1 cellular context compared by ENCODE assay signal in genomic region chr11:46346886-46347636, GRCh38.
TF ChIP-seq lines count a peak whose summit lies in the region.

Gene DGKZ, plus strand, starts transcription at chr11:46347463. Its CDS starts 197 bp downstream, at chr11:46347660.

TF ChIP-seq in HEK293, 187 proteins besides CTCF, POLR2A, EP300 and RAD21 (continued from another document and continues in another):
- TF ChIP-seq PRDM2 (tag by site-specific recombination; IDR thresholded peaks at IDR 0.05; ENCODE audit: borderline replicate concordance) (no peak), PRDM1 (tag by site-specific recombination; IDR thresholded peaks at IDR 0.05) (no peak), SCRT2 (tag by site-specific recombination; IDR thresholded peaks at IDR 0.05) (no peak), ZNF23 (tag by site-specific recombination; IDR thresholded peaks at IDR 0.05; ENCODE audit: borderline replicate concordance) (no peak), PATZ1 (tag by site-specific recombination; IDR thresholded peaks at IDR 0.05) (peak; percentile 22; the same call in 1 of the 2 replicates), ZNF416 (tag by site-specific recombination; IDR thresholded peaks at IDR 0.05) (no peak), FEZF1 (tag by site-specific recombination; IDR thresholded peaks at IDR 0.05) (no peak), ZNF580 (tag by site-specific recombination; IDR thresholded peaks at IDR 0.05) (no peak), ZNF350 (tag by site-specific recombination; IDR thresholded peaks at IDR 0.05) (no peak), ZNF354C (tag by site-specific recombination; IDR thresholded peaks at IDR 0.05; ENCODE audit: borderline replicate concordance, low read depth) (no peak), ZNF449 (tag by site-specific recombination; IDR thresholded peaks at IDR 0.05) (no peak), SALL2 (tag by site-specific recombination; IDR thresholded peaks at IDR 0.05; ENCODE audit: borderline replicate concordance) (no peak), ZNF404 (tag by site-specific recombination; IDR thresholded peaks at IDR 0.05) (no peak), KLF10 (tag by site-specific recombination; IDR thresholded peaks at IDR 0.05) (no peak), MEIS1 (CRISPR knock-in tag; IDR thresholded peaks at IDR 0.05; ENCODE audit: borderline replicate concordance) (no peak), ZNF211 (tag by site-specific recombination; IDR thresholded peaks at IDR 0.05; ENCODE audit: low read depth) (no peak), ZBTB20 (tag by site-specific recombination; IDR thresholded peaks at IDR 0.05) (no peak), ZNF600 (tag by site-specific recombination; IDR thresholded peaks at IDR 0.05) (peak; percentile 56), ZXDB (tag by site-specific recombination; IDR thresholded peaks at IDR 0.05) (no peak), ZNF777 (tag by site-specific recombination; IDR thresholded peaks at IDR 0.05; ENCODE audit: borderline replicate concordance) (no peak), REST (tag by site-specific recombination; IDR thresholded peaks at IDR 0.05) (no peak), ZNF112 (tag by site-specific recombination; IDR thresholded peaks at IDR 0.05) (no peak), ZNF394 (tag by site-specific recombination; IDR thresholded peaks at IDR 0.05; ENCODE audit: borderline replicate concordance) (no peak), ZSCAN16 (tag by site-specific recombination; IDR thresholded peaks at IDR 0.05) (no peak), ZNF26 (tag by site-specific recombination; IDR thresholded peaks at IDR 0.05) (no peak), ZNF791 (tag by site-specific recombination; IDR thresholded peaks at IDR 0.05) (no peak), ZNF677 (tag by site-specific recombination; IDR thresholded peaks at IDR 0.05) (no peak), ZNF571 (tag by site-specific recombination; IDR thresholded peaks at IDR 0.05) (no peak), ZFP37 (tag by site-specific recombination; IDR thresholded peaks at IDR 0.05) (no peak), ZSCAN5A (tag by site-specific recombination; IDR thresholded peaks at IDR 0.05) (no peak), ZEB2 (tag by site-specific recombination; IDR thresholded peaks at IDR 0.05) (0 out of 2 replicates have a peak, but pooled peaks have one; percentile 26), ZNF114 (tag by site-specific recombination; IDR thresholded peaks at IDR 0.05) (no peak), AEBP2 (tag by site-specific recombination; IDR thresholded peaks at IDR 0.05; ENCODE audit: borderline replicate concordance) (no peak), ZBTB44 (tag by site-specific recombination; IDR thresholded peaks at IDR 0.05) (0 out of 2 replicates have a peak, but pooled peaks have one; percentile 19), ZNF280C (tag by site-specific recombination; IDR thresholded peaks at IDR 0.05) (no peak), ZNF10 (tag by site-specific recombination; IDR thresholded peaks at IDR 0.05) (no peak), SP7 (tag by site-specific recombination; IDR thresholded peaks at IDR 0.05) (0 out of 2 replicates have a peak, but pooled peaks have one; percentile 42)
